ENCODE assay signal across 8 cellular contexts in genomic region chr6:137873273-137873762, GRCh38. TPM values are rescaled to one million over a fixed set of nuclear protein-coding genes. Genes with fewer than 3 reads are reported as not detected.
DNase-seq lines count a peak whose midpoint lies in the region; ATAC-seq, FAIRE-seq and TF ChIP-seq lines count a peak whose summit lies in the region.

No MANE protein-coding gene starts in this region.

- peak; percentile 59 for DNase-seq in T-helper 22 cell (ENCODE audit: low read depth)
- peak; percentile 32 for DNase-seq in effector CD8-positive, alpha-beta T cell (lab: John Stamatoyannopoulos, UW)
- peak in 4 of 6 donors; percentile 59 to 79 (median 69) for DNase-seq in pancreas
- peak in 1 of 2 donors; percentile 80 for DNase-seq in aorta
- no peak for DNase-seq in NCI-H1092 treated with DMSO at 0.1 percent for 48 hours (lab: John Stamatoyannopoulos, UW)
- DNase-seq in posterior vena cava (ENCODE audit: low spot score): no peak

- peaks cover 0 to 33% (median 9%) of the 10 kb centered on the region in 3 donors for H3K4me1 ChIP-seq in pancreas
- no peaks in the 10 kb centered on the region for H3K4me1 ChIP-seq in aorta (ENCODE audit: control insufficient read depth in 1 of 2, insufficient read depth in 2 of 2, low read length in 2 of 2)

- peak overlapping the region in 2 of 4 donors; percentile 15 to 65 for H3K27ac ChIP-seq in pancreas
- no peak overlapping the region for H3K27ac ChIP-seq in aorta (ENCODE audit: low read depth in 1 of 2, low read length in 2 of 2)

- H3K36me3 ChIP-seq in pancreas: peaks cover 3 to 42% (median 22%) of the 10 kb centered on the region in 3 donors
- H3K36me3 ChIP-seq in aorta (ENCODE audit: control insufficient read depth in 1 of 2, insufficient read depth in 2 of 2, low read length in 1 of 2): peaks cover 0 to 4% of the 10 kb centered on the region in 2 donors

- H3K9me3 ChIP-seq in pancreas (no peaks in the 10 kb centered on the region), aorta (ENCODE audit: control insufficient read depth, low read length) (no peaks in the 10 kb centered on the region)

- H3K27me3 ChIP-seq in pancreas: no peaks in the 10 kb centered on the region
- no peaks in the 10 kb centered on the region for H3K27me3 ChIP-seq in aorta (ENCODE audit: control insufficient read depth in 1 of 2, insufficient read depth in 2 of 2, low read length in 1 of 2)

- peak; percentile 93 for FAIRE-seq in pancreas (lab: Jason Lieb, UNC)

- H3K4me3 ChIP-seq in pancreas: peak overlapping the region in 2 of 4 donors; percentile 2 to 9
- peak overlapping the region in 1 of 2 donors; percentile 51 for H3K4me3 ChIP-seq in aorta (ENCODE audit: low read length in 2 of 2)

- WGBS in pancreas, 2 donors: 11 to 13% methylated on average over 7 of the region's 7 CpGs
- WGBS in aorta, 2 donors: 15 to 20% methylated on average over 7 of the region's 7 CpGs

- TF ChIP-seq CTCF in pancreas (IDR thresholded peaks at IDR 0.05): no peak

- peak; percentile 39 for ATAC-seq in GM18858 (IDR thresholded peaks at IDR 0.05; ENCODE audit: unreplicated experiment)
- ATAC-seq in HG03108 (IDR thresholded peaks at IDR 0.05; ENCODE audit: unreplicated experiment): peak; percentile 39
- peak; percentile 88 to 96 (median 90) for ATAC-seq in pancreas
- peak; percentile 82 for ATAC-seq in aorta (ENCODE audit: low FRiP score)

- intact Hi-C loops in pancreas (cut with DNase I) (loop anchor here in 1 of 3 donors (10.0 kb wide), 1 partner anchor 51 kb away; no protein-coding TSS in a partner anchor), aorta (cut with DNase I) (no loop called here), posterior vena cava (cut with DNase I) (loop anchor here in 1 of 2 donors (10.0 kb wide), 1 partner anchor 61 kb away; no protein-coding TSS in a partner anchor)

RNA-seq across cellular contexts. Expression of gene TNFAIP3, which starts 6.3 kb away (rescaled TPM):
- total RNA-seq in pancreas: 10 to 100 TPM in 5 of 6 donors, 1 to 10 TPM in 1; 9.3 to 59.2 (median 13.5) TPM
- polyA plus RNA-seq in pancreas: 10 to 100 TPM; 13.9 to 14.5 TPM
- 10 to 100 TPM; 22.0 to 40.2 TPM for total RNA-seq in aorta
- polyA plus RNA-seq in aorta: 1 to 10 TPM; 4.9 to 5.6 TPM
- 10 to 100 TPM; 19.0 to 28.6 TPM for total RNA-seq in posterior vena cava

Comparison
In these comparisons a context has a peak if more than half of its experiments do, and no peak if none do; other contexts are left out.
1. ATAC-seq: peak in every context shown above with its lines; median percentile 90 in pancreas; 82 in aorta; 39 in GM18858; 39 in HG03108.
2. DNase-seq: peak in T-helper 22 cell (single experiment), effector CD8-positive, alpha-beta T cell (single experiment) and pancreas (4 of 6); none in NCI-H1092 treated with DMSO at 0.1 percent for 48 hours (single experiment) and posterior vena cava (single experiment).